Comparison of ENCODE assay signal across 8 cellular contexts in the genomic region with DNA sequence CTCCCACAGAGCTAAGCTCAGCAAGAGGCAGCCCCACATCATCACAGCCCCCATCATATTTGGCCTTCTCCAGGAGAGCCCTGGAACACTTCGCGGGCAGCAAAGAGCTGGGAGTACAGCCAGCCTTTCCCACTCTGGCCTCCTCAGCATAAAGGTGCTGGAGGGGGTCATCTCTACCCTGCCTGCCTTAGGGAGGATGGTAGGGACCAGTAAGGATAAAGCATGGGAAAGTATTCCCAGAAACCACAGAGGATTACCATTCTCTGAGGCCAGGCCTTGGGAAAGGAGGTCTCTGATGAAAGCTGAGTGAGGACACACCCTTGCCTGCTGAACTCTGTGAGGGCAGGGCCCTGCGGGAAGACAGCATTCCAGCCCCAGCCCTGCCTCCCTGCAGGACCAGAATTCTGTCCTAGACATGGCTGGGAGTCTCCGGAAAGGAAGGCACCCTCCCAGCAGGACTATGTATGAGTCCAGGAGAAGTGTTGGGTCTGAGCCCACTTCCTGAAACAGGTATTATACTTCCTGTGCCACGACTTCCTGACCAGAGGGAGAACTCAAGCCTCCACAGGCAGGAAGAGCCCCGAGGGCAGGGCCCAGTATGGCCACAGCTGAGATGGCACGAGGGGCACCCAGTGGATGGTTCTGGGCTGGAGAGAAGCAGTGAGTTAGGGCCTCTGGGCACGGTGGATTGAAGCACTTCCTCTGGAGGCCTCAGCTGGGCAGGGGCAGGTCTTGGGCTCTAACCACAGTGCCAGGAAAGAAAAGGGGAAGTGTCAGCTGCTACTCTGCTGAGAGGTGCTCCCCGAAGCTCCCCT. TPM values are rescaled to one million over a fixed set of nuclear protein-coding genes. Genes with fewer than 3 reads are reported as not detected.
DNase-seq lines count a peak whose midpoint lies in the region; ATAC-seq, FAIRE-seq and TF ChIP-seq lines count a peak whose summit lies in the region.

No MANE protein-coding gene starts in this region.

- H3K9me3 Mint-ChIP-seq in T-cell: no peaks in the 10 kb centered on the region

- POLR2A ChIA-PET in T-cell (lab: Charles Lee): interaction anchor here in 1 of 2 donors (0.5 kb wide), 1 partner anchor 371 kb away, joined by 5 read pairs; no protein-coding TSS in a partner anchor

- no peak for DNase-seq in GM19239 (ENCODE audit: insufficient read length, low spot score)
- DNase-seq in T-cell: peak in 1 of 34 experiments; percentile 24
- peak; percentile 86 for DNase-seq in fibroblast of peridontal ligament (ENCODE audit: extremely low read depth)
- peak; percentile 79 for DNase-seq in renal cortical epithelial cell (ENCODE audit: low read depth)
- no peak for DNase-seq in cerebellar cortex (ENCODE audit: low spot score)
- DNase-seq in activated effector memory CD4-positive, alpha-beta T cell treated with Interleukin-2 at 50 U/mL for 16 hours: no peak
- DNase-seq in NCI-H526 (lab: John Stamatoyannopoulos, UW): no peak

- peak overlapping the region; percentile 10 to 73 (median 49) for H3K4me3 Mint-ChIP-seq in T-cell

- no peaks in the 10 kb centered on the region for H3K27me3 Mint-ChIP-seq in T-cell

- ATAC-seq in T-cell (replicated peaks in 1 of 4): no peak
- no peak for ATAC-seq in SK-N-SH treated with all-trans-retinoic acid at 6 μM for 48 hours

- FAIRE-seq in GM19239 (lab: Jason Lieb, UNC): peak; percentile 72

- H3K27ac Mint-ChIP-seq in T-cell: peak overlapping the region; percentile 98 to 99

- CTCF ChIA-PET in T-cell (lab: Charles Lee): interaction anchor here (1.0 to 1.8 kb wide), 5 partner anchors 13 to 617 kb away, joined by 3 to 7 read pairs (median 4); partner anchors contain the start of genes CASTOR1 (in 2 of the 2) and TBC1D10A (in 1 of the 2)

- H3K4me1 Mint-ChIP-seq in T-cell: peaks cover 88 to 99% (median 98%) of the 10 kb centered on the region in 3 donors

- H3K36me3 Mint-ChIP-seq in T-cell: peaks cover 45% of the 10 kb centered on the region

TF ChIP-seq in SK-N-SH treated with all-trans-retinoic acid at 6 μM for 48 hours, 23 proteins besides CTCF, POLR2A, EP300 and RAD21:
- no peak for TF ChIP-seq OSR1 (CRISPR knock-in tag; IDR thresholded peaks at IDR 0.05)
- no peak for TF ChIP-seq ZNF8 (CRISPR knock-in tag; IDR thresholded peaks at IDR 0.05)
- no peak for TF ChIP-seq ESRRG (CRISPR knock-in tag; IDR thresholded peaks at IDR 0.05)
- no peak for TF ChIP-seq BACH2 (CRISPR knock-in tag; IDR thresholded peaks at IDR 0.05; ENCODE audit: borderline replicate concordance)
- no peak for TF ChIP-seq TOX (CRISPR knock-in tag; IDR thresholded peaks at IDR 0.05; ENCODE audit: borderline replicate concordance)
- TF ChIP-seq, protein P1, sequence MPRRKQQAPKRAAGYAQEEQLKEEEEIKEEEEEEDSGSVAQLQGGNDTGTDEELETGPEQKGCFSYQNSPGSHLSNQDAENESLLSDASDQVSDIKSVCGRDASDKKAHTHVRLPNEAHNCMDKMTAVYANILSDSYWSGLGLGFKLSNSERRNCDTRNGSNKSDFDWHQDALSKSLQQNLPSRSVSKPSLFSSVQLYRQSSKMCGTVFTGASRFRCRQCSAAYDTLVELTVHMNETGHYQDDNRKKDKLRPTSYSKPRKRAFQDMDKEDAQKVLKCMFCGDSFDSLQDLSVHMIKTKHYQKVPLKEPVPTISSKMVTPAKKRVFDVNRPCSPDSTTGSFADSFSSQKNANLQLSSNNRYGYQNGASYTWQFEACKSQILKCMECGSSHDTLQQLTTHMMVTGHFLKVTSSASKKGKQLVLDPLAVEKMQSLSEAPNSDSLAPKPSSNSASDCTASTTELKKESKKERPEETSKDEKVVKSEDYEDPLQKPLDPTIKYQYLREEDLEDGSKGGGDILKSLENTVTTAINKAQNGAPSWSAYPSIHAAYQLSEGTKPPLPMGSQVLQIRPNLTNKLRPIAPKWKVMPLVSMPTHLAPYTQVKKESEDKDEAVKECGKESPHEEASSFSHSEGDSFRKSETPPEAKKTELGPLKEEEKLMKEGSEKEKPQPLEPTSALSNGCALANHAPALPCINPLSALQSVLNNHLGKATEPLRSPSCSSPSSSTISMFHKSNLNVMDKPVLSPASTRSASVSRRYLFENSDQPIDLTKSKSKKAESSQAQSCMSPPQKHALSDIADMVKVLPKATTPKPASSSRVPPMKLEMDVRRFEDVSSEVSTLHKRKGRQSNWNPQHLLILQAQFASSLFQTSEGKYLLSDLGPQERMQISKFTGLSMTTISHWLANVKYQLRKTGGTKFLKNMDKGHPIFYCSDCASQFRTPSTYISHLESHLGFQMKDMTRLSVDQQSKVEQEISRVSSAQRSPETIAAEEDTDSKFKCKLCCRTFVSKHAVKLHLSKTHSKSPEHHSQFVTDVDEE (CRISPR knock-in tag; IDR thresholded peaks at IDR 0.05): no peak
- TF ChIP-seq RARB (CRISPR knock-in tag; IDR thresholded peaks at IDR 0.05): no peak
- TF ChIP-seq, protein P2, sequence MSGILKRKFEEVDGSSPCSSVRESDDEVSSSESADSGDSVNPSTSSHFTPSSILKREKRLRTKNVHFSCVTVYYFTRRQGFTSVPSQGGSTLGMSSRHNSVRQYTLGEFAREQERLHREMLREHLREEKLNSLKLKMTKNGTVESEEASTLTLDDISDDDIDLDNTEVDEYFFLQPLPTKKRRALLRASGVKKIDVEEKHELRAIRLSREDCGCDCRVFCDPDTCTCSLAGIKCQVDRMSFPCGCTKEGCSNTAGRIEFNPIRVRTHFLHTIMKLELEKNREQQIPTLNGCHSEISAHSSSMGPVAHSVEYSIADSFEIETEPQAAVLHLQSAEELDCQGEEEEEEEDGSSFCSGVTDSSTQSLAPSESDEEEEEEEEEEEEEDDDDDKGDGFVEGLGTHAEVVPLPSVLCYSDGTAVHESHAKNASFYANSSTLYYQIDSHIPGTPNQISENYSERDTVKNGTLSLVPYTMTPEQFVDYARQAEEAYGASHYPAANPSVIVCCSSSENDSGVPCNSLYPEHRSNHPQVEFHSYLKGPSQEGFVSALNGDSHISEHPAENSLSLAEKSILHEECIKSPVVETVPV (CRISPR knock-in tag; IDR thresholded peaks at IDR 0.05): no peak
- TF ChIP-seq GLIS3 (CRISPR knock-in tag; IDR thresholded peaks at IDR 0.05): no peak
- TF ChIP-seq ISL1 (CRISPR knock-in tag; IDR thresholded peaks at IDR 0.05): no peak
- TF ChIP-seq, protein P3, sequence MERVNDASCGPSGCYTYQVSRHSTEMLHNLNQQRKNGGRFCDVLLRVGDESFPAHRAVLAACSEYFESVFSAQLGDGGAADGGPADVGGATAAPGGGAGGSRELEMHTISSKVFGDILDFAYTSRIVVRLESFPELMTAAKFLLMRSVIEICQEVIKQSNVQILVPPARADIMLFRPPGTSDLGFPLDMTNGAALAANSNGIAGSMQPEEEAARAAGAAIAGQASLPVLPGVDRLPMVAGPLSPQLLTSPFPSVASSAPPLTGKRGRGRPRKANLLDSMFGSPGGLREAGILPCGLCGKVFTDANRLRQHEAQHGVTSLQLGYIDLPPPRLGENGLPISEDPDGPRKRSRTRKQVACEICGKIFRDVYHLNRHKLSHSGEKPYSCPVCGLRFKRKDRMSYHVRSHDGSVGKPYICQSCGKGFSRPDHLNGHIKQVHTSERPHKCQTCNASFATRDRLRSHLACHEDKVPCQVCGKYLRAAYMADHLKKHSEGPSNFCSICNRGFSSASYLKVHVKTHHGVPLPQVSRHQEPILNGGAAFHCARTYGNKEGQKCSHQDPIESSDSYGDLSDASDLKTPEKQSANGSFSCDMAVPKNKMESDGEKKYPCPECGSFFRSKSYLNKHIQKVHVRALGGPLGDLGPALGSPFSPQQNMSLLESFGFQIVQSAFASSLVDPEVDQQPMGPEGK (CRISPR knock-in tag; IDR thresholded peaks at IDR 0.05; ENCODE audit: borderline replicate concordance): no peak
- no peak for TF ChIP-seq ZNF565 (CRISPR knock-in tag; conservative IDR thresholded peaks at IDR 0.05; ENCODE audit: low read depth)
- TF ChIP-seq ARNTL (CRISPR knock-in tag; IDR thresholded peaks at IDR 0.05; ENCODE audit: borderline replicate concordance, low read depth): no peak
- no peak for TF ChIP-seq TCF4 (CRISPR knock-in tag; IDR thresholded peaks at IDR 0.05; ENCODE audit: borderline replicate concordance)

RNA-seq across cellular contexts. Expression of gene CASTOR1, which starts 12.9 kb away (rescaled TPM):
- total RNA-seq in T-cell (10 to 100 TPM; 12.8 to 21.9 (median 16.1) TPM), renal cortical epithelial cell (9.8 and 13.0 TPM in 2 replicates)

RNA-seq across cellular contexts. Expression of gene TBC1D10A, which starts 24.5 kb away (rescaled TPM):
- total RNA-seq in T-cell (10 to 100 TPM; 56.2 to 84.3 (median 82.3) TPM), renal cortical epithelial cell (21.4 and 23.6 TPM in 2 replicates)

RNA-seq across cellular contexts. Expression of gene OSM, which starts 35.6 kb away (rescaled TPM):
- total RNA-seq in T-cell: 10 to 100 TPM in 2 of 5 donors, 1 to 10 TPM in 3; 5.9 to 16.5 (median 7.4) TPM
- not detected in 2 replicates for total RNA-seq in renal cortical epithelial cell

RNA-seq across cellular contexts. Expression of gene SF3A1, which starts 54.5 kb away (rescaled TPM):
- total RNA-seq in T-cell (100 to 1,000 TPM; 272 to 323 (median 292) TPM), renal cortical epithelial cell (9.6 and 42.1 TPM in 2 replicates)

RNA-seq across cellular contexts. Expression of gene CCDC157, which starts 54.6 kb away (rescaled TPM):
- total RNA-seq in T-cell: 10 to 100 TPM in 1 of 5 donors, 1 to 10 TPM in 4; 4.6 to 10.9 (median 5.1) TPM
- 2.6 and 12.1 TPM in 2 replicates for total RNA-seq in renal cortical epithelial cell

Comparison
In these comparisons a context has a peak if more than half of its experiments do, and no peak if none do; other contexts are left out.
1. DNase-seq: peak in fibroblast of peridontal ligament (single experiment) and renal cortical epithelial cell (single experiment); none in GM19239 (single experiment), cerebellar cortex (single experiment), activated effector memory CD4-positive, alpha-beta T cell treated with Interleukin-2 at 50 U/mL for 16 hours (single experiment) and NCI-H526 (0 of 2).